1 cellular context compared by ENCODE assay signal in genomic region chrX:17298564-17298963, GRCh38.
TF ChIP-seq lines count a peak whose summit lies in the region.

No MANE protein-coding gene starts in this region.

TF ChIP-seq in WTC11, 78 proteins besides CTCF, POLR2A, EP300 and RAD21 (continued from another document):
- no peak for TF ChIP-seq ATF3 (CRISPR knock-in tag; conservative IDR thresholded peaks at IDR 0.05)
- TF ChIP-seq ZNF416 (CRISPR knock-in tag; IDR thresholded peaks at IDR 0.05), result no peak
- TF ChIP-seq MYBL2 (CRISPR knock-in tag; IDR thresholded peaks at IDR 0.05), result no peak
- no peak for TF ChIP-seq FOXK1 (CRISPR knock-in tag; IDR thresholded peaks at IDR 0.05)
- no peak for TF ChIP-seq ZBTB21 (CRISPR knock-in tag; IDR thresholded peaks at IDR 0.05; ENCODE audit: borderline replicate concordance)
- TF ChIP-seq RELA (CRISPR knock-in tag; IDR thresholded peaks at IDR 0.05; ENCODE audit: borderline replicate concordance), result no peak
- TF ChIP-seq KAT7 (CRISPR knock-in tag; IDR thresholded peaks at IDR 0.05; ENCODE audit: borderline replicate concordance), result no peak
- no peak for TF ChIP-seq MXD4 (CRISPR knock-in tag; IDR thresholded peaks at IDR 0.05; ENCODE audit: borderline replicate concordance)
- TF ChIP-seq FOXJ3 (CRISPR knock-in tag; IDR thresholded peaks at IDR 0.05; ENCODE audit: borderline replicate concordance), result no peak
